ENCODE assay signal across 14 cellular contexts in genomic region chr5:151219138-151219537, GRCh38. TPM values are rescaled to one million over a fixed set of nuclear protein-coding genes. Genes with fewer than 3 reads are reported as not detected.
A peak's percentile ranks its signal among the peaks of the same experiment; 100 is the strongest.
DNase-seq lines count a peak whose midpoint lies in the region; ATAC-seq and TF ChIP-seq lines count a peak whose summit lies in the region.
"Had no signal": no experiment of that assay in that cellular context is flagged by ENCODE, and none has a peak within 500 bp of the region (broad histone marks: within the 10 kb centered on the region; RNA-seq: fewer than 3 reads in every experiment).

No MANE protein-coding gene starts in this region.

- H3K9ac ChIP-seq in SU-DHL-6 (ENCODE audit: low read length) = peak overlapping the region; percentile 96

- H3K27me3 ChIP-seq in SU-DHL-6 (ENCODE audit: low read length) (no peaks in the 10 kb centered on the region), gastroesophageal sphincter (no peaks in the 10 kb centered on the region)
- H3K27me3 ChIP-seq: stomach had no signal

- peaks cover 92% of the 10 kb centered on the region for H3K79me2 ChIP-seq in SU-DHL-6 (ENCODE audit: insufficient read depth, low read length)

- no peak for ATAC-seq in gastroesophageal sphincter
- ATAC-seq in stimulated activated effector memory CD8-positive, alpha-beta T cell treated with anti-CD3 and anti-CD28 coated beads, Interleukin-12 subunit alpha, Interleukin-12 subunit beta, amount 100 ng/mL, for 72 hours = no peak
- no peak for ATAC-seq in HG02885 (IDR thresholded peaks at IDR 0.05; ENCODE audit: poor library complexity, unreplicated experiment)
- no peak for ATAC-seq in HG02678 (IDR thresholded peaks at IDR 0.05; ENCODE audit: unreplicated experiment)

- no peaks in the 10 kb centered on the region for H3K9me3 Mint-ChIP-seq in activated T-cell treated with anti-CD3 and anti-CD28 coated beads, Interleukin-2, amount 50 U/mL, for 24 hours
- H3K9me3 Mint-ChIP-seq in stimulated activated effector memory CD8-positive, alpha-beta T cell treated with anti-CD3 and anti-CD28 coated beads, Interleukin-12 subunit alpha, Interleukin-12 subunit beta, amount 100 ng/mL, for 72 hours = no peaks in the 10 kb centered on the region
- H3K9me3 Mint-ChIP-seq: nephron had no signal

- 90 to 100% methylated on average over 2 to 7 of the region's 9 CpGs for WGBS in gastroesophageal sphincter (ENCODE audit: low coverage in 1 of 2), 2 donors

- no peak for TF ChIP-seq CTCF in SU-DHL-6 (IDR thresholded peaks at IDR 0.05; ENCODE audit: insufficient read depth, low read length, poor library complexity, severe bottlenecking)
- TF ChIP-seq CTCF in gastroesophageal sphincter (IDR thresholded peaks at IDR 0.05) = no peak

- peaks cover 14 to 94% (median 50%) of the 10 kb centered on the region in 3 donors for H3K4me1 ChIP-seq in gastroesophageal sphincter

- H3K9me3 ChIP-seq in SU-DHL-6 (ENCODE audit: insufficient read depth, low read length) (no peaks in the 10 kb centered on the region), gastroesophageal sphincter (no peaks in the 10 kb centered on the region)
- H3K9me3 ChIP-seq: Caco-2, stomach had no signal

- H3K4me1 Mint-ChIP-seq in activated T-cell treated with anti-CD3 and anti-CD28 coated beads, Interleukin-2, amount 50 U/mL, for 24 hours (ENCODE audit: low read depth) = peaks cover 86% of the 10 kb centered on the region
- peaks cover 83% of the 10 kb centered on the region for H3K4me1 Mint-ChIP-seq in stimulated activated effector memory CD8-positive, alpha-beta T cell treated with anti-CD3 and anti-CD28 coated beads, Interleukin-12 subunit alpha, Interleukin-12 subunit beta, amount 100 ng/mL, for 72 hours

- H3K27ac ChIP-seq in SU-DHL-6 (ENCODE audit: low read depth, low read length) (peak overlapping the region; percentile 98), gastroesophageal sphincter (peak overlapping the region in 3 of 4 donors; percentile 88 to 94 (median 92))

- H3F3A ChIP-seq in SU-DHL-6 (ENCODE audit: insufficient read depth) = peaks cover 95% of the 10 kb centered on the region

- peaks cover 8% of the 10 kb centered on the region; the same call in 1 of the 2 replicates for H3K36me3 ChIP-seq in SU-DHL-6 (ENCODE audit: low read length)
- H3K36me3 ChIP-seq in gastroesophageal sphincter = peaks cover 0 to 8% of the 10 kb centered on the region in 2 donors

- H4K20me1 ChIP-seq in SU-DHL-6 (ENCODE audit: low read depth, low read length) = no peaks in the 10 kb centered on the region

- no peak overlapping the region for H2AFZ ChIP-seq in SU-DHL-6 (ENCODE audit: low read depth, low read length, severe bottlenecking)

- no peaks in the 10 kb centered on the region for H3K27me3 Mint-ChIP-seq in activated T-cell treated with anti-CD3 and anti-CD28 coated beads, Interleukin-2, amount 50 U/mL, for 24 hours

- no peaks in the 10 kb centered on the region for H3K9me2 ChIP-seq in SU-DHL-6 (replicated peaks; ENCODE audit: insufficient read depth, low read length)

- H3K4me3 ChIP-seq in SU-DHL-6 (ENCODE audit: insufficient read depth, low read length, poor library complexity, severe bottlenecking) (peak overlapping the region; percentile 71), gastroesophageal sphincter (no peak overlapping the region)
- H3K4me3 ChIP-seq: lung, stomach had no signal

- peak overlapping the region; percentile 87 for H3K27ac Mint-ChIP-seq in activated T-cell treated with anti-CD3 and anti-CD28 coated beads, Interleukin-2, amount 50 U/mL, for 24 hours
- peak overlapping the region; percentile 96 for H3K27ac Mint-ChIP-seq in stimulated activated effector memory CD8-positive, alpha-beta T cell treated with anti-CD3 and anti-CD28 coated beads, Interleukin-12 subunit alpha, Interleukin-12 subunit beta, amount 100 ng/mL, for 72 hours
- H3K27ac Mint-ChIP-seq: nephron had no signal

- no peak for TF ChIP-seq POLR2A in gastroesophageal sphincter (IDR thresholded peaks at IDR 0.05)

- peaks cover 73% of the 10 kb centered on the region for H3K36me3 Mint-ChIP-seq in activated T-cell treated with anti-CD3 and anti-CD28 coated beads, Interleukin-2, amount 50 U/mL, for 24 hours (ENCODE audit: low read depth)
- H3K36me3 Mint-ChIP-seq in stimulated activated effector memory CD8-positive, alpha-beta T cell treated with anti-CD3 and anti-CD28 coated beads, Interleukin-12 subunit alpha, Interleukin-12 subunit beta, amount 100 ng/mL, for 72 hours = peaks cover 48% of the 10 kb centered on the region

- no peak for DNase-seq in activated T-cell treated with anti-CD3 and anti-CD28 coated beads, Interleukin-2, amount 50 U/mL, for 24 hours
- no peak for DNase-seq in activated T-cell treated with anti-CD3 and anti-CD28 coated beads, Interleukin-2, amount 50 U/mL, for 1 hour
- no peak for DNase-seq in stimulated activated effector memory CD8-positive, alpha-beta T cell treated with anti-CD3 and anti-CD28 coated beads, Interleukin-12 subunit alpha, Interleukin-12 subunit beta, amount 100 ng/mL, for 72 hours (ENCODE audit: low spot score in 2 of 2)
- no peak for DNase-seq in NCI-H1930 (lab: John Stamatoyannopoulos, UW)
- DNase-seq: Caco-2, NCI-H1436, stomach had no signal

- no peak for TF ChIP-seq EP300 in gastroesophageal sphincter (IDR thresholded peaks at IDR 0.05)

- peak overlapping the region; percentile 96 for H3K4me2 ChIP-seq in SU-DHL-6 (ENCODE audit: low read depth, low read length, poor library complexity, severe bottlenecking)

- no peak overlapping the region for H3K4me3 Mint-ChIP-seq in activated T-cell treated with anti-CD3 and anti-CD28 coated beads, Interleukin-2, amount 50 U/mL, for 24 hours
- H3K4me3 Mint-ChIP-seq in stimulated activated effector memory CD8-positive, alpha-beta T cell treated with anti-CD3 and anti-CD28 coated beads, Interleukin-12 subunit alpha, Interleukin-12 subunit beta, amount 100 ng/mL, for 72 hours = no peak overlapping the region
- H3K4me3 Mint-ChIP-seq: nephron had no signal

RNA-seq across cellular contexts. Expression of gene CCDC69, which starts 4.8 kb away (rescaled TPM):
- total RNA-seq in gastroesophageal sphincter = 100 to 1,000 TPM; 204 to 317 (median 256) TPM
- total RNA-seq: A673 had no signal

RNA-seq across cellular contexts. Expression of gene GM2A, which starts 33.8 kb away (rescaled TPM):
- total RNA-seq in gastroesophageal sphincter = 10 to 100 TPM; 23.3 to 37.2 (median 29.1) TPM
